Comparison of ENCODE assay signal across 15 cellular contexts in the genomic region with DNA sequence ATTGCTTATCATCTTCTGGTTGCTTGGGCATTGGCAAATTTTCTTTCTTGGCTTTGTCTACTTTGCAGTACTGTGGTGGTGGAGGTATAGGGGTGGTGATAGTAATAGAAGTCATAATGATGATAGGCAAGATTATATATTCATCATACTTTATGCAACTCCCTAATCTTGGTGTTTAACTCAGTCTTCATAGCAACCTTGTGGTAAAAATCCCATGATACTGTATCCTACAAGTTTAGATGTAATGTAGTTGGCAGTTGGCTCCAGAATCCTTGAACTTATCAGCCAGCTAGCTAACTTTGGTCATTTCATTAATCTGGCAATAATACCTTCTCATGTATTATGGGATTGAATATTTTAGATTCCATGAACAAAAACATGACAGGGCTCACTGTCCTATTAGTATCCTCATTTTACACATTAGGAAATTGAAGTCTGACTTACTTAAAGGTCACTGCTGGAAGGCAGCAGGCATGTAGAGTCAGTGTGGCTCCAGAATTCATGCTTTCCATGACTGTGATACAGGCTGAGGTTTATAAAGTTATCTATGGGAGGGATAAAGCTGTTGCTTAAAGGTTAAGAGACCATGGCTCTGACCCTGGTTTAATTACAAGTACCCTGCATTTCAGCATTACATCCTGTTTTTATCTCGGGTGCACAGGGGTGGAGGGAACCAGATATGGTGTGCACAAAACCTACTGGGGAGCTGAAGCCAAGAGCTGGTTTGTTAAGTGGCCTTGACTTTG.
"Had no signal": no experiment of that assay in that cellular context is flagged by ENCODE, and none has a peak within 500 bp of the region (broad histone marks: within the 10 kb centered on the region; RNA-seq: fewer than 3 reads in every experiment).

No MANE protein-coding gene starts in this region.

- H3K4me3 ChIP-seq: esophagus squamous epithelium, testis had no signal

- H3K27me3 ChIP-seq: esophagus squamous epithelium, testis had no signal

- H3K36me3 ChIP-seq: esophagus squamous epithelium had no signal

- DNase-seq: activated CD4-positive, alpha-beta T cell treated with anti-CD3 and anti-CD28 coated beads, Interleukin-2, amount 50 U/mL, for 4 hours; activated CD4-positive, CD25-positive, alpha-beta regulatory T cell treated with anti-CD3 and anti-CD28 coated beads, Interleukin-2, amount 50 U/mL, for 72 hours; activated T-cell treated with anti-CD3 and anti-CD28 coated beads, Interleukin-2, amount 50 U/mL, for 1 hour; amygdala; esophagus squamous epithelium; foreskin melanocyte; kidney; left ventricle myocardium superior; posterior cingulate gyrus; SIG-M5; stimulated activated CD4-positive, alpha-beta T cell treated with anti-CD3 and anti-CD28 coated beads, Interleukin-4, amount 100 ng/mL, for 1 hour; stimulated activated CD8-positive, alpha-beta memory T cell treated with anti-CD3 and anti-CD28 coated beads, Interleukin-4, amount 100 ng/mL, for 48 hours; stimulated activated naive CD8-positive, alpha-beta T cell treated with anti-CD3 and anti-CD28 coated beads, Interleukin-15, Interleukin-2, amounts not matched to agents 100 U/mL and 50 U/mL, for 24 hours; SW 1271; testis had no signal

- H3K9me3 ChIP-seq: esophagus squamous epithelium, testis had no signal

- H3K27ac ChIP-seq: esophagus squamous epithelium, testis had no signal

- ATAC-seq: left ventricle myocardium superior; stimulated activated naive CD8-positive, alpha-beta T cell treated with anti-CD3 and anti-CD28 coated beads, Interleukin-15, Interleukin-2, amounts not matched to agents 100 U/mL and 50 U/mL, for 24 hours had no signal
